8 cellular contexts compared by ENCODE assay signal in genomic region chr2:47724221-47724981, GRCh38. TPM values are rescaled to one million over a fixed set of nuclear protein-coding genes. Genes with fewer than 3 reads are reported as not detected.
A peak's percentile ranks its signal among the peaks of the same experiment; 100 is the strongest.
DNase-seq lines count a peak whose midpoint lies in the region; ATAC-seq and TF ChIP-seq lines count a peak whose summit lies in the region.

No MANE protein-coding gene starts in this region.

- H3K4me3 Mint-ChIP-seq in WTC11, result no peak overlapping the region

- TF ChIP-seq EP300 in tibial nerve (IDR thresholded peaks at IDR 0.05), result no peak

- TF ChIP-seq POLR2A in tibial nerve (IDR thresholded peaks at IDR 0.05), result no peak

- H3K27me3 Mint-ChIP-seq in WTC11 (ENCODE audit: low read depth), result no peaks in the 10 kb centered on the region

- peaks cover 5% of the 10 kb centered on the region for H3K36me3 Mint-ChIP-seq in WTC11

- no peaks in the 10 kb centered on the region for H3K36me3 ChIP-seq in tibial nerve

- WGBS in tibial nerve, 2 donors, result 89 to 91% methylated on average over 9 of the region's 9 CpGs

- peaks cover 0 to 2% (median 0%) of the 10 kb centered on the region in 4 donors for H3K9me3 ChIP-seq in tibial nerve

- ATAC-seq in GM21528 (IDR thresholded peaks at IDR 0.05; ENCODE audit: low FRiP score, unreplicated experiment), result peak; percentile 91
- no peak for ATAC-seq in Right ventricle myocardium superior (ENCODE audit: poor library complexity)
- ATAC-seq in WTC11, result no peak

- CTCF ChIA-PET in WTC11 (lab: Charles Lee), result interaction anchor here (1.3 kb wide), 1 partner anchor 43 kb away, joined by 3 read pairs; no protein-coding TSS in a partner anchor

- peaks cover 24% of the 10 kb centered on the region for H3K4me1 Mint-ChIP-seq in WTC11

- no peak overlapping the region for H3K4me3 ChIP-seq in epithelial cell of esophagus (ENCODE audit: low read length)
- no peak overlapping the region for H3K4me3 ChIP-seq in tibial nerve

- peaks cover 7% of the 10 kb centered on the region for H3K9me3 Mint-ChIP-seq in WTC11

- no peak overlapping the region for H3K27ac Mint-ChIP-seq in WTC11

- TF ChIP-seq CTCF in GM10266 (IDR thresholded peaks at IDR 0.05; ENCODE audit: control insufficient read depth, insufficient read depth, low read depth, missing control alignments) (no peak), epithelial cell of esophagus (IDR thresholded peaks at IDR 0.05; ENCODE audit: insufficient read depth, low read depth, low read length, missing control alignments) (no peak), tibial nerve (IDR thresholded peaks at IDR 0.05) (no peak), WTC11 (IDR thresholded peaks at IDR 0.05) (no peak)

- no peaks in the 10 kb centered on the region for H3K27me3 ChIP-seq in tibial nerve

- intact Hi-C loops in Right ventricle myocardium superior (cut with DNase I), result no loop called here

- H3K27ac ChIP-seq in tibial nerve, result no peak overlapping the region

- DNase-seq in GM10266 (ENCODE audit: extremely low spot score) (peak; percentile 74), HPDE6-E6E7 (ENCODE audit: extremely low spot score) (peak; percentile 29), epithelial cell of esophagus (ENCODE audit: low read depth) (peak; percentile 78), tibial nerve (ENCODE audit: low spot score in 2 of 2) (no peak), Right ventricle myocardium superior (no peak), WTC11 (ENCODE audit: low spot score) (no peak), ureter (ENCODE audit: low spot score) (no peak)

- POLR2A ChIA-PET in WTC11 (lab: Charles Lee), result no interaction called here

- no peaks in the 10 kb centered on the region for H3K4me1 ChIP-seq in tibial nerve

TF ChIP-seq in WTC11, 78 proteins besides CTCF, POLR2A, EP300 and RAD21:
- TF ChIP-seq ZNF671 (CRISPR knock-in tag; IDR thresholded peaks at IDR 0.05) (no peak), ARID4B (CRISPR knock-in tag; IDR thresholded peaks at IDR 0.05; ENCODE audit: borderline replicate concordance) (no peak), ATF2 (CRISPR knock-in tag; IDR thresholded peaks at IDR 0.05; ENCODE audit: borderline replicate concordance, low read depth) (no peak), ZNF138 (CRISPR knock-in tag; conservative IDR thresholded peaks at IDR 0.05) (no peak), ZNF219 (CRISPR knock-in tag; IDR thresholded peaks at IDR 0.05; ENCODE audit: borderline replicate concordance) (no peak), NR2C2 (CRISPR knock-in tag; IDR thresholded peaks at IDR 0.05) (no peak), E2F5 (CRISPR knock-in tag; IDR thresholded peaks at IDR 0.05) (no peak), FOXP4 (CRISPR knock-in tag; IDR thresholded peaks at IDR 0.05) (no peak)

RNA-seq across cellular contexts. Expression of gene MSH6, which starts 58.5 kb away (rescaled TPM):
- total RNA-seq in tibial nerve (10 to 100 TPM; 32.1 to 43.5 (median 37.6) TPM), Right ventricle myocardium superior (25.0 TPM), WTC11 (2021) (235 to 275 TPM (median 247 TPM) in 3 replicates), ureter (30.5 TPM)

Comparison
In these comparisons a context has a peak if more than half of its experiments do, and no peak if none do; other contexts are left out.
1. DNase-seq: peak in GM10266 (single experiment), HPDE6-E6E7 (single experiment) and epithelial cell of esophagus (single experiment); none in tibial nerve (0 of 2), Right ventricle myocardium superior (single experiment), WTC11 (single experiment) and ureter (single experiment).